20 cellular contexts compared by ENCODE assay signal in genomic region chr6:32946893-32947292, GRCh38. TPM values are rescaled to one million over a fixed set of nuclear protein-coding genes. Genes with fewer than 3 reads are reported as not detected.
"Had no signal": no experiment of that assay in that cellular context is flagged by ENCODE, and none has a peak within 500 bp of the region (broad histone marks: within the 10 kb centered on the region; RNA-seq: fewer than 3 reads in every experiment).

No MANE protein-coding gene starts in this region.

- H3K4me3 ChIP-seq: adrenal gland, breast epithelium, gastroesophageal sphincter, heart left ventricle, left ventricle myocardium inferior, smooth muscle cell, thyroid gland had no signal

- DNase-seq: activated CD4-positive, alpha-beta T cell treated with anti-CD3 and anti-CD28 coated beads, Interleukin-2, amount 10 ng/mL, durations not matched to agents 7 days and 5 days; activated CD8-positive, alpha-beta T cell treated with anti-CD3 and anti-CD28 coated beads, Interleukin-2, amount 10 ng/mL, durations not matched to agents 7 days and 5 days; activated naive CD4-positive, alpha-beta T cell treated with anti-CD3 and anti-CD28 coated beads for 36 hours; activated T-cell treated with anti-CD3 and anti-CD28 coated beads, Interleukin-2, amount 50 U/mL, for 4 hours; adrenal gland; cerebellar nuclear complex; cortex of kidney; effector CD4-positive, alpha-beta T cell; heart left ventricle; left ventricle myocardium inferior; mammary epithelial cell; stimulated activated CD4-positive, alpha-beta T cell treated with anti-CD3 and anti-CD28 coated beads, Interleukin-4, amount 100 ng/mL, for 24 hours; T-helper 9 cell; thyroid gland had no signal

- H3K27me3 ChIP-seq: adrenal gland, breast epithelium, heart left ventricle, thyroid gland had no signal

- H3K27ac Mint-ChIP-seq: activated CD4-positive, alpha-beta T cell treated with anti-CD3 and anti-CD28 coated beads, Interleukin-2, amount 10 ng/mL, durations not matched to agents 7 days and 5 days; activated CD8-positive, alpha-beta T cell treated with anti-CD3 and anti-CD28 coated beads, Interleukin-2, amount 10 ng/mL, durations not matched to agents 7 days and 5 days; activated naive CD4-positive, alpha-beta T cell treated with anti-CD3 and anti-CD28 coated beads for 36 hours; stimulated activated effector memory CD8-positive, alpha-beta T cell treated with anti-CD3 and anti-CD28 coated beads, Interleukin-12 subunit alpha, Interleukin-12 subunit beta, amount 100 ng/mL, for 72 hours had no signal

- H3K4me1 ChIP-seq: breast epithelium, gastroesophageal sphincter had no signal

- H3K36me3 ChIP-seq: adrenal gland, breast epithelium, gastroesophageal sphincter, left ventricle myocardium inferior, thyroid gland had no signal

- H3K27me3 Mint-ChIP-seq: activated CD4-positive, alpha-beta T cell treated with anti-CD3 and anti-CD28 coated beads, Interleukin-2, amount 10 ng/mL, durations not matched to agents 7 days and 5 days had no signal

- H3K4me2 ChIP-seq: smooth muscle cell had no signal

- H3K9me3 ChIP-seq: adrenal gland, breast epithelium, thyroid gland had no signal

- H3K27ac ChIP-seq: adrenal gland, breast epithelium, gastroesophageal sphincter, left ventricle myocardium inferior, thyroid gland had no signal

- H3K9me3 Mint-ChIP-seq: activated T-cell treated with anti-CD3 and anti-CD28 coated beads, Interleukin-2, amount 50 U/mL, for 4 hours; stimulated activated effector memory CD8-positive, alpha-beta T cell treated with anti-CD3 and anti-CD28 coated beads, Interleukin-12 subunit alpha, Interleukin-12 subunit beta, amount 100 ng/mL, for 72 hours had no signal

- H3K4me3 Mint-ChIP-seq: activated CD4-positive, alpha-beta T cell treated with anti-CD3 and anti-CD28 coated beads, Interleukin-2, amount 10 ng/mL, durations not matched to agents 7 days and 5 days; activated CD8-positive, alpha-beta T cell treated with anti-CD3 and anti-CD28 coated beads, Interleukin-2, amount 10 ng/mL, durations not matched to agents 7 days and 5 days; activated naive CD4-positive, alpha-beta T cell treated with anti-CD3 and anti-CD28 coated beads for 36 hours; activated T-cell treated with anti-CD3 and anti-CD28 coated beads, Interleukin-2, amount 50 U/mL, for 4 hours; stimulated activated effector memory CD8-positive, alpha-beta T cell treated with anti-CD3 and anti-CD28 coated beads, Interleukin-12 subunit alpha, Interleukin-12 subunit beta, amount 100 ng/mL, for 72 hours had no signal

- ATAC-seq: activated CD8-positive, alpha-beta T cell treated with anti-CD3 and anti-CD28 coated beads, Interleukin-2, amount 10 ng/mL, durations not matched to agents 7 days and 5 days; activated T-cell treated with anti-CD3 and anti-CD28 coated beads, Interleukin-2, amount 50 U/mL, for 4 hours; gastroesophageal sphincter; heart left ventricle; stimulated activated effector memory CD8-positive, alpha-beta T cell treated with anti-CD3 and anti-CD28 coated beads, Interleukin-12 subunit alpha, Interleukin-12 subunit beta, amount 100 ng/mL, for 72 hours had no signal

RNA-seq across cellular contexts. Expression of gene HLA-DMB, which starts 6.1 kb away (rescaled TPM):
- total RNA-seq: mammary epithelial cell, myocyte, osteocyte, smooth muscle cell had no signal
- polyA plus RNA-seq: smooth muscle cell had no signal
